Comparison of ENCODE assay signal across 25 cellular contexts in genomic region chr18:37534627-37535026, GRCh38. TPM values are rescaled to one million over a fixed set of nuclear protein-coding genes. Genes with fewer than 3 reads are reported as not detected.
"Had no signal": no experiment of that assay in that cellular context is flagged by ENCODE, and none has a peak within 500 bp of the region (broad histone marks: within the 10 kb centered on the region; RNA-seq: fewer than 3 reads in every experiment).

No MANE protein-coding gene starts in this region.

- ATAC-seq: activated CD8-positive, alpha-beta memory T cell treated with anti-CD3 and anti-CD28 coated beads, Interleukin-2, amount 10 ng/mL, durations not matched to agents 7 days and 5 days; activated T-helper 17 cell treated with anti-CD3 and anti-CD28 coated beads, Interleukin-2, amount 50 U/mL, for 72 hours; left colon; lower lobe of right lung; natural killer cell treated with Interleukin-12 subunit alpha and Interleukin-12 subunit beta and Interleukin-15 and Interleukin-18, amount 100 ng/mL, for 72 hours; sciatic nerve; stimulated activated effector memory CD8-positive, alpha-beta T cell treated with anti-CD3 and anti-CD28 coated beads, Interleukin-12 subunit alpha, Interleukin-12 subunit beta, amount 100 ng/mL, for 72 hours had no signal

- H3K4me1 ChIP-seq: lower lobe of right lung, parathyroid adenoma had no signal

- H3K36me3 ChIP-seq: brain microvascular endothelial cell, lower lobe of right lung had no signal

- H2AFZ ChIP-seq: parathyroid adenoma had no signal

- H3K79me2 ChIP-seq: parathyroid adenoma had no signal

- DNase-seq: activated B cell treated with CpG ODN at 0.5 μM for 24 hours; activated CD4-positive, alpha-beta memory T cell treated with anti-CD3 and anti-CD28 coated beads, Interleukin-2, amount 10 ng/mL, durations not matched to agents 7 days and 5 days; activated CD4-positive, alpha-beta T cell treated with anti-CD3 and anti-CD28 coated beads for 4 hours; activated CD8-positive, alpha-beta memory T cell treated with anti-CD3 and anti-CD28 coated beads, Interleukin-2, amount 10 ng/mL, durations not matched to agents 7 days and 5 days; activated naive CD4-positive, alpha-beta T cell treated with Interleukin-2 at 50 U/mL for 16 hours; anterior cingulate cortex; brain microvascular endothelial cell; central memory CD4-positive, alpha-beta T cell; dorsolateral prefrontal cortex; endodermal cell; foreskin fibroblast; hypothalamus; islet precursor cell; left colon; lower lobe of right lung; stimulated activated CD4-positive, alpha-beta T cell treated with anti-CD3 and anti-CD28 coated beads, Interleukin-4, amount 100 ng/mL, for 24 hours had no signal

- H3K9ac ChIP-seq: parathyroid adenoma had no signal

- FAIRE-seq: colon had no signal

- H3K4me3 ChIP-seq: dorsolateral prefrontal cortex, lower lobe of right lung, smooth muscle cell had no signal

- H3K27ac ChIP-seq: brain microvascular endothelial cell, epithelial cell of prostate, lower lobe of right lung, parathyroid adenoma had no signal

- H3K9me3 ChIP-seq: lower lobe of right lung had no signal

- H3K4me2 ChIP-seq: smooth muscle cell had no signal

RNA-seq across cellular contexts. Expression of gene CELF4, which starts 31.0 kb away (rescaled TPM):
- total RNA-seq: activated B cell treated with CpG ODN at 0.5 μM for 24 hours; activated CD4-positive, alpha-beta memory T cell treated with anti-CD3 and anti-CD28 coated beads, Interleukin-2, amount 10 ng/mL, durations not matched to agents 7 days and 5 days; activated CD8-positive, alpha-beta memory T cell treated with anti-CD3 and anti-CD28 coated beads, Interleukin-2, amount 10 ng/mL, durations not matched to agents 7 days and 5 days; activated T-helper 17 cell treated with anti-CD3 and anti-CD28 coated beads, Interleukin-2, amount 50 U/mL, for 72 hours; natural killer cell treated with Interleukin-12 subunit alpha and Interleukin-12 subunit beta and Interleukin-15 and Interleukin-18, amount 100 ng/mL, for 72 hours; ureter had no signal
- polyA plus RNA-seq: smooth muscle cell had no signal
